Comparison of ENCODE assay signal across 8 cellular contexts in genomic region chr14:93103392-93104080, GRCh38. TPM values are rescaled to one million over a fixed set of nuclear protein-coding genes. Genes with fewer than 3 reads are reported as not detected.
DNase-seq lines count a peak whose midpoint lies in the region; ATAC-seq and TF ChIP-seq lines count a peak whose summit lies in the region.

No MANE protein-coding gene starts in this region.

- H4K20me1 ChIP-seq in DOHH2 (ENCODE audit: control insufficient read depth, insufficient read depth, low read depth, low read length): peaks cover 9% of the 10 kb centered on the region; the same call in 1 of the 2 replicates

- H3K27me3 ChIP-seq in DOHH2 (ENCODE audit: control insufficient read depth, low read length) (no peaks in the 10 kb centered on the region), ovary (no peaks in the 10 kb centered on the region)

- H3K36me3 ChIP-seq in DOHH2 (ENCODE audit: control insufficient read depth, low read length) (no peaks in the 10 kb centered on the region), ovary (no peaks in the 10 kb centered on the region)

- peak overlapping the region; percentile 8; the same call in 1 of the 2 replicates for H3K4me2 ChIP-seq in DOHH2 (ENCODE audit: low read length)

- H3K4me1 ChIP-seq in DOHH2 (ENCODE audit: control insufficient read depth, low read length) (peaks cover 8% of the 10 kb centered on the region), ovary (ENCODE audit: insufficient read depth) (peaks cover 2% of the 10 kb centered on the region)

- ATAC-seq in GM21367 (IDR thresholded peaks at IDR 0.05; ENCODE audit: unreplicated experiment) (peak; percentile 93), HG03571 (IDR thresholded peaks at IDR 0.05; ENCODE audit: unreplicated experiment) (peak; percentile 95)

- TF ChIP-seq EP300 in ovary (IDR thresholded peaks at IDR 0.05): no peak

- TF ChIP-seq POLR2A in ovary (IDR thresholded peaks at IDR 0.05): no peak

- DNase-seq in activated CD4-positive, alpha-beta T cell treated with anti-CD3 and anti-CD28 coated beads for 4 hours: peak; percentile 56 to 62
- DNase-seq in fibroblast of villous mesenchyme (ENCODE audit: low read depth): peak; percentile 60
- DNase-seq in stimulated activated CD8-positive, alpha-beta memory T cell treated with anti-CD3 and anti-CD28 coated beads, Interleukin-7, amount 100 ng/mL, for 4 hours (ENCODE audit: low read depth in 2 of 2): peak; percentile 60 to 67
- no peak for DNase-seq in ovary
- no peak for DNase-seq in SW 1271 (lab: John Stamatoyannopoulos, UW)

- peaks cover 7% of the 10 kb centered on the region; the same call in 1 of the 2 replicates for H3K79me2 ChIP-seq in DOHH2 (ENCODE audit: control insufficient read depth, low read length)

- no peaks in the 10 kb centered on the region for H3K9me2 ChIP-seq in DOHH2 (replicated peaks; ENCODE audit: control insufficient read depth, low read length)

- TF ChIP-seq CTCF in DOHH2 (IDR thresholded peaks at IDR 0.05; ENCODE audit: low read depth, low read length, poor library complexity, severe bottlenecking) (no peak), fibroblast of villous mesenchyme (IDR thresholded peaks at IDR 0.05; ENCODE audit: insufficient read depth, low read depth, low read length) (no peak), ovary (IDR thresholded peaks at IDR 0.05) (no peak)

- WGBS in ovary, 3 donors: 86 to 92% (median 91%) methylated on average over 9 of the region's 9 CpGs

- no peaks in the 10 kb centered on the region for H3K9me3 ChIP-seq in DOHH2 (ENCODE audit: control insufficient read depth, insufficient read depth, low read length)
- H3K9me3 ChIP-seq in ovary: no peaks in the 10 kb centered on the region

- H3K4me3 ChIP-seq in DOHH2 (ENCODE audit: low read length): no peak overlapping the region
- H3K4me3 ChIP-seq in fibroblast of villous mesenchyme (ENCODE audit: low read depth, low read length): no peak overlapping the region
- no peak overlapping the region for H3K4me3 ChIP-seq in ovary

- intact Hi-C loops in ovary (cut with DNase I): no loop called here

- H3K27ac ChIP-seq in DOHH2 (ENCODE audit: low read depth, low read length) (no peak overlapping the region), ovary (no peak overlapping the region)

- H3F3A ChIP-seq in DOHH2 (ENCODE audit: control insufficient read depth, insufficient read depth): no peaks in the 10 kb centered on the region

RNA-seq across cellular contexts. Expression of gene ITPK1, which starts 12.2 kb away (rescaled TPM):
- total RNA-seq in fibroblast of villous mesenchyme (11.6 and 15.5 TPM in 2 replicates), ovary (10 to 100 TPM; 23.6 to 57.8 (median 49.3) TPM)
- 10 to 100 TPM; 32.2 to 40.9 TPM for polyA plus RNA-seq in ovary

Comparison
In these comparisons a context has a peak if more than half of its experiments do, and no peak if none do; other contexts are left out.
1. DNase-seq: peak in activated CD4-positive, alpha-beta T cell treated with anti-CD3 and anti-CD28 coated beads for 4 hours (2 of 2), fibroblast of villous mesenchyme (single experiment) and stimulated activated CD8-positive, alpha-beta memory T cell treated with anti-CD3 and anti-CD28 coated beads, Interleukin-7, amount 100 ng/mL, for 4 hours (2 of 2); none in ovary (0 of 5) and SW 1271 (0 of 2).